Comparison of ENCODE assay signal across 10 cellular contexts in genomic region chr13:38415233-38415632, GRCh38.
DNase-seq lines count a peak whose midpoint lies in the region; ATAC-seq, FAIRE-seq and TF ChIP-seq lines count a peak whose summit lies in the region.
"Had no signal": no experiment of that assay in that cellular context is flagged by ENCODE, and none has a peak within 500 bp of the region (broad histone marks: within the 10 kb centered on the region; RNA-seq: fewer than 3 reads in every experiment).

No MANE protein-coding gene starts in this region.

- no peaks in the 10 kb centered on the region for H3K79me2 ChIP-seq in H1 (ENCODE audit: control insufficient read depth in 1 of 2, insufficient read depth in 2 of 2, low read length in 2 of 2)

- H4K8ac ChIP-seq in H1 (ENCODE audit: extremely low read depth, insufficient read depth, low read length), result no peak overlapping the region

- H4K5ac ChIP-seq in H1 (ENCODE audit: insufficient read length, low read depth, low read length), result no peak overlapping the region

- TF ChIP-seq CTCF in GM06990 (IDR thresholded peaks at IDR 0.05; ENCODE audit: insufficient read depth, low read length, poor library complexity, severe bottlenecking) (no peak), H1 (IDR thresholded peaks at IDR 0.05; ENCODE audit: control extremely low read depth in 1 of 3, insufficient read depth in 1 of 3, low read depth in 1 of 3, low read length in 3 of 3) (no peak)

- 88% methylated on average over 5 of the region's 5 CpGs; no CpG with 5 or more reads in 1 of the 2 experiments for WGBS in H1 (ENCODE audit: extremely low coverage in 1 of 2, insufficient coverage in 1 of 2, insufficient read length in 1 of 2, insufficient replicate concordance in 2 of 2, low coverage in 1 of 2, low lambda C conversion rate in 2 of 2, missing lambda C conversion rate in 1 of 2), 2 experiments

- H2BK20ac ChIP-seq in H1 (ENCODE audit: low read length), result no peak overlapping the region

- no peak overlapping the region for H2AK5ac ChIP-seq in H1 (ENCODE audit: low read depth, low read length)

- H3K4me2 ChIP-seq in H1 (ENCODE audit: insufficient read depth in 1 of 2, low read depth in 2 of 2, low read length in 2 of 2), result no peak overlapping the region

- no peak overlapping the region for H3K14ac ChIP-seq in H1 (ENCODE audit: insufficient read length)

- no peak overlapping the region for H2BK15ac ChIP-seq in H1 (ENCODE audit: low read length)

- H3K79me1 ChIP-seq in H1 (ENCODE audit: low read depth, low read length), result no peaks in the 10 kb centered on the region

- H4K20me1 ChIP-seq in H1 (replicated peaks in 1 of 2; ENCODE audit: control insufficient read depth in 1 of 2, insufficient read depth in 2 of 2, low read length in 2 of 2), result no peaks in the 10 kb centered on the region

- TF ChIP-seq RAD21 in H1 (IDR thresholded peaks at IDR 0.05 in 1 of 2, conservative IDR thresholded peaks at IDR 0.05 in 1 of 2; ENCODE audit: low read depth in 2 of 2, low read length in 2 of 2), result no peak

- no peak overlapping the region for H3K23ac ChIP-seq in H1 (ENCODE audit: insufficient read length)

- POLR2A ChIA-PET in H1 (lab: Charles Lee; ENCODE audit: partially characterized antibody), result no interaction called here

- no peak for TF ChIP-seq EP300 in H1 (IDR thresholded peaks at IDR 0.05; ENCODE audit: borderline replicate concordance in 1 of 2, low read depth in 2 of 2, low read length in 2 of 2)

- DNase-seq in GM06990 (ENCODE audit: extremely low read depth, insufficient read length) (peak; percentile 35), H1 (ENCODE audit: low read depth in 1 of 2, low spot score in 2 of 2) (no peak), mesenteric fat pad (ENCODE audit: low spot score) (no peak), NCI-H2029 (lab: John Stamatoyannopoulos, UW) (no peak), SHP77 treated with DMSO at 0.1 percent for 48 hours (lab: John Stamatoyannopoulos, UW) (no peak)
- no peak for DNase-seq in stimulated activated CD8-positive, alpha-beta memory T cell treated with anti-CD3 and anti-CD28 coated beads, Interleukin-4, amount 100 ng/mL, for 48 hours
- DNase-seq: activated B cell treated with CpG ODN at 0.5 μM for 24 hours, glutamatergic neuron had no signal

- H3K4me3 ChIP-seq in GM06990 (replicated peaks; ENCODE audit: low read depth, low read length), result no peak overlapping the region
- H3K4me3 ChIP-seq in H1 (ENCODE audit: extremely low read depth in 1 of 4, insufficient read depth in 2 of 4, low read depth in 3 of 4, low read length in 4 of 4), result no peak overlapping the region

- H3K4me1 ChIP-seq in H1 (replicated peaks in 1 of 4; ENCODE audit: control insufficient read depth in 3 of 4, insufficient read depth in 4 of 4, low read length in 3 of 4), result no peaks in the 10 kb centered on the region

- peaks cover 0 to 4% of the 10 kb centered on the region in 2 experiments; a peak in 1 of 4 replicates for H3K9me3 ChIP-seq in H1 (ENCODE audit: insufficient read depth in 2 of 2, low read depth in 1 of 2, low read length in 1 of 2)

- no peak overlapping the region for H3K27ac ChIP-seq in H1 (ENCODE audit: low read depth, low read length)

- no peaks in the 10 kb centered on the region for H3K27me3 ChIP-seq in GM06990 (replicated peaks; ENCODE audit: control insufficient read depth, insufficient read depth, low read length)
- no peaks in the 10 kb centered on the region for H3K27me3 ChIP-seq in H1 (replicated peaks in 1 of 4; ENCODE audit: control insufficient read depth in 3 of 4, extremely low read depth in 1 of 4, insufficient read depth in 3 of 4, low read length in 3 of 4)

- FAIRE-seq in H1 (lab: Jason Lieb, UNC), result no peak

- no peaks in the 10 kb centered on the region for H3K23me2 ChIP-seq in H1 (ENCODE audit: low read depth, low read length)

- H3K56ac ChIP-seq in H1 (replicated peaks; ENCODE audit: insufficient read length, low read depth, low read length), result no peak overlapping the region

- no peak overlapping the region for H3K9ac ChIP-seq in H1 (replicated peaks in 1 of 4; ENCODE audit: extremely low read depth in 1 of 4, low read depth in 3 of 4, low read length in 3 of 4)

- H2BK120ac ChIP-seq in H1 (replicated peaks; ENCODE audit: low read depth, low read length), result no peak overlapping the region

- TF ChIP-seq POLR2A in H1 (IDR thresholded peaks at IDR 0.05; ENCODE audit: control extremely low read depth in 1 of 2, low read depth in 2 of 2, low read length in 2 of 2), result no peak

- CTCF ChIA-PET in H1 (lab: Charles Lee; ENCODE audit: partially characterized antibody), result no interaction called here

- no peak overlapping the region for H3K18ac ChIP-seq in H1 (ENCODE audit: extremely low read depth, low read length)

- H2BK5ac ChIP-seq in H1 (ENCODE audit: low read depth, low read length), result no peak overlapping the region

- peak overlapping the region; percentile 83; the same call in 1 of the 2 replicates for H2AFZ ChIP-seq in H1 (ENCODE audit: low read length)

- ATAC-seq in GM19438 (IDR thresholded peaks at IDR 0.05; ENCODE audit: low read depth, unreplicated experiment), result peak; percentile 99
- peak; percentile 96 for ATAC-seq in HG03159 (IDR thresholded peaks at IDR 0.05; ENCODE audit: unreplicated experiment)

- no peak overlapping the region for H3K4ac ChIP-seq in H1 (replicated peaks; ENCODE audit: insufficient read length, low read depth, low read length)

- H3K36me3 ChIP-seq in GM06990 (ENCODE audit: control insufficient read depth, insufficient read depth, low read length), result no peaks in the 10 kb centered on the region
- H3K36me3 ChIP-seq in H1 (ENCODE audit: control insufficient read depth in 2 of 4, insufficient read depth in 4 of 4, low read length in 3 of 4), result no peaks in the 10 kb centered on the region

- H2BK12ac ChIP-seq in H1 (ENCODE audit: low read depth, low read length), result no peak overlapping the region

- H4K91ac ChIP-seq in H1 (replicated peaks; ENCODE audit: insufficient read length, low read length), result no peak overlapping the region

TF ChIP-seq in H1, 55 proteins besides CTCF, POLR2A, EP300 and RAD21:
- no peak for TF ChIP-seq MAFK (IDR thresholded peaks at IDR 0.05; ENCODE audit: low read depth, low read length)
- no peak for TF ChIP-seq CHD1 (IDR thresholded peaks at IDR 0.05; ENCODE audit: low read depth, low read length)
- no peak for TF ChIP-seq SAP30 (IDR thresholded peaks at IDR 0.05; ENCODE audit: insufficient read depth, insufficient replicate concordance, low read length)
- no peak for TF ChIP-seq ASH2L (IDR thresholded peaks at IDR 0.05; ENCODE audit: low read length)
- no peak for TF ChIP-seq POU5F1 (IDR thresholded peaks at IDR 0.05; ENCODE audit: low read depth, low read length)
- no peak for TF ChIP-seq CBX5 (IDR thresholded peaks at IDR 0.05; ENCODE audit: low read depth, low read length)
- TF ChIP-seq SP2 (IDR thresholded peaks at IDR 0.05; ENCODE audit: low read length), result no peak
- no peak for TF ChIP-seq ZNF274 (IDR thresholded peaks at IDR 0.05; ENCODE audit: borderline replicate concordance, extremely low read depth, low read length)
- TF ChIP-seq SP4 (IDR thresholded peaks at IDR 0.05; ENCODE audit: low read length), result no peak
- no peak for TF ChIP-seq PHF8 (conservative IDR thresholded peaks at IDR 0.05; ENCODE audit: low read depth, low read length)
- TF ChIP-seq E2F6 (IDR thresholded peaks at IDR 0.05), result no peak
- no peak for TF ChIP-seq JUN (IDR thresholded peaks at IDR 0.05; ENCODE audit: low read depth, low read length)
- no peak for TF ChIP-seq GABPA (IDR thresholded peaks at IDR 0.05; ENCODE audit: borderline replicate concordance, insufficient read depth, low read length)
- no peak for TF ChIP-seq USF2 (IDR thresholded peaks at IDR 0.05; ENCODE audit: low read length)
- no peak for TF ChIP-seq CREB1 (IDR thresholded peaks at IDR 0.05)
- TF ChIP-seq BCL11A (IDR thresholded peaks at IDR 0.05; ENCODE audit: low read depth in 2 of 2, low read length in 2 of 2), result no peak
- TF ChIP-seq RFX5 (IDR thresholded peaks at IDR 0.05; ENCODE audit: borderline replicate concordance, low read depth, low read length), result no peak
- TF ChIP-seq HDAC2 (IDR thresholded peaks at IDR 0.05; ENCODE audit: borderline replicate concordance in 1 of 2, low read depth in 2 of 2, low read length in 2 of 2), result no peak
- TF ChIP-seq JUND (IDR thresholded peaks at IDR 0.05; ENCODE audit: low read length), result no peak
- no peak for TF ChIP-seq SP1 (IDR thresholded peaks at IDR 0.05; ENCODE audit: low read depth, low read length)
